In the genomic region with DNA sequence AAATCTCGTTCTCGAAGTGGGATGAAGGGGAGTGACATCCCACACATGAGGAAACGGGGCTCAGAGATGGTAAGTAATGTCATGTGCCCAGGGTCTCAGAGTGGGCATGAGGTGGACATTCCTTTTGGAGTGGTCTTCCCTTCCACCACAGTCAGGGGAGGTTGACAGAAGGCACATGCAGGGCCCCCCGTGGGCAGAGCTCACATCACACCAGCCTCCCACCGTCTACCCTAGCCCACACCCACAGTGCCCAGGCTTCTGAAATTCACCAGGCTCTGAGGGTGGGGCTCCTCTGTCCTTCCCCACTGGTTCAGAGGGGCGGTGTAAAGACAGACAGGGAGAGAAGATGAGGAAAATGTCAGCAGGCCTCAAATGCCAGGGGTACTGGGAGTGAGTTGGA, we compare ENCODE assay signal across 19 cellular contexts. TPM values are rescaled to one million over a fixed set of nuclear protein-coding genes. Genes with fewer than 3 reads are reported as not detected.
DNase-seq lines count a peak whose midpoint lies in the region; ATAC-seq and TF ChIP-seq lines count a peak whose summit lies in the region.
"Had no signal": no experiment of that assay in that cellular context is flagged by ENCODE, and none has a peak within 500 bp of the region (broad histone marks: within the 10 kb centered on the region; RNA-seq: fewer than 3 reads in every experiment).

No MANE protein-coding gene starts in this region.

- no peak for ATAC-seq in HG03097 (IDR thresholded peaks at IDR 0.05; ENCODE audit: low FRiP score, unreplicated experiment)
- ATAC-seq: natural killer cell treated with Interleukin-12 subunit alpha and Interleukin-12 subunit beta and Interleukin-15 and Interleukin-18, amount 100 ng/mL, for 72 hours had no signal

- no peak overlapping the region for H4K8ac ChIP-seq in neuronal stem cell (ENCODE audit: low read depth, low read length)

- intact Hi-C loops in adrenal gland (cut with DNase I) (no loop called here), dorsolateral prefrontal cortex (cut with DNase I) (no loop called here), thyroid gland (cut with DNase I) (no loop called here)

- H2BK5ac ChIP-seq in neuronal stem cell (ENCODE audit: low read length), result no peak overlapping the region

- no peaks in the 10 kb centered on the region for H3K36me3 ChIP-seq in adrenal gland (replicated peaks in 1 of 2)
- H3K36me3 ChIP-seq in neuronal stem cell (replicated peaks in 1 of 2; ENCODE audit: control insufficient read depth in 2 of 2, insufficient read depth in 2 of 2, low read length in 2 of 2), result no peaks in the 10 kb centered on the region
- no peaks in the 10 kb centered on the region for H3K36me3 ChIP-seq in thyroid gland
- H3K36me3 ChIP-seq: colonic mucosa, HAP-1 had no signal

- no peak overlapping the region for H2BK12ac ChIP-seq in neuronal stem cell (ENCODE audit: low read length)

- H3K79me1 ChIP-seq in neuronal stem cell (ENCODE audit: low read depth, low read length), result no peaks in the 10 kb centered on the region

- H2BK15ac ChIP-seq in neuronal stem cell (ENCODE audit: low read length), result no peak overlapping the region

- H3K27me3 ChIP-seq in adrenal gland (no peaks in the 10 kb centered on the region), dorsolateral prefrontal cortex (no peaks in the 10 kb centered on the region), neuronal stem cell (ENCODE audit: control insufficient read depth in 3 of 3, insufficient read depth in 3 of 3, low read depth in 1 of 3, low read length in 3 of 3) (no peaks in the 10 kb centered on the region), thyroid gland (no peaks in the 10 kb centered on the region)
- H3K27me3 ChIP-seq: colonic mucosa had no signal

- H3K4me1 ChIP-seq in adrenal gland (replicated peaks in 1 of 2) (peaks cover 0 to 4% of the 10 kb centered on the region in 2 donors), neuronal stem cell (ENCODE audit: control insufficient read depth in 2 of 2, insufficient read depth in 1 of 2, low read depth in 1 of 2, low read length in 2 of 2) (peaks cover 0 to 3% of the 10 kb centered on the region in 2 donors), thyroid gland (peaks cover 10 to 33% of the 10 kb centered on the region in 2 donors)
- H3K4me1 ChIP-seq: colonic mucosa, HAP-1 had no signal

- H3K4ac ChIP-seq in neuronal stem cell (ENCODE audit: low read length), result no peak overlapping the region

- H2AFZ ChIP-seq in neuronal stem cell (ENCODE audit: low read length), result no peak overlapping the region

- no peak overlapping the region for H3K4me3 ChIP-seq in adrenal gland
- no peak overlapping the region for H3K4me3 ChIP-seq in dorsolateral prefrontal cortex
- H3K4me3 ChIP-seq in neuronal stem cell (ENCODE audit: low read length in 2 of 2), result peak overlapping the region in 1 of 2 donors; percentile 2
- H3K4me3 ChIP-seq in thyroid gland (replicated peaks in 1 of 3), result no peak overlapping the region
- H3K4me3 ChIP-seq: colonic mucosa, HAP-1 had no signal

- TF ChIP-seq CTCF in adrenal gland (IDR thresholded peaks at IDR 0.05), result no peak
- no peak for TF ChIP-seq CTCF in dorsolateral prefrontal cortex (IDR thresholded peaks at IDR 0.05 in 54 of 56, conservative IDR thresholded peaks at IDR 0.05 in 2 of 56; ENCODE audit: low read depth in 1 of 56, partially characterized antibody in 56 of 56)
- no peak for TF ChIP-seq CTCF in thyroid gland (IDR thresholded peaks at IDR 0.05)

- H3K23ac ChIP-seq in neuronal stem cell (ENCODE audit: low read depth, low read length, poor library complexity), result no peak overlapping the region

- DNase-seq in adrenal gland (no peak), dorsolateral prefrontal cortex (no peak), neuronal stem cell (ENCODE audit: low spot score) (no peak), thyroid gland (no peak), DMS53 treated with DMSO at 0.1 percent for 48 hours (lab: John Stamatoyannopoulos, UW; ENCODE audit: unreplicated experiment) (no peak)
- no peak for DNase-seq in stimulated activated CD4-positive, alpha-beta T cell treated with anti-CD3 and anti-CD28 coated beads, Interleukin-2, amount 100 ng/mL, for 48 hours
- DNase-seq: activated CD4-positive, alpha-beta T cell treated with anti-CD3 and anti-CD28 coated beads, Interleukin-2, amount 50 U/mL, for 4 hours; activated CD4-positive, CD25-positive, alpha-beta regulatory T cell; activated naive CD8-positive, alpha-beta T cell treated with anti-CD3 and anti-CD28 coated beads, Interleukin-2, amount 10 ng/mL, durations not matched to agents 7 days and 5 days; colonic mucosa; kidney glomerular epithelial cell; NCI-H1436; NCI-H446; SIG-M5 had no signal

- no peak overlapping the region for H3K14ac ChIP-seq in neuronal stem cell (ENCODE audit: low read length)

- no peak overlapping the region for H3K4me2 ChIP-seq in neuronal stem cell (ENCODE audit: insufficient read depth, low read length, poor library complexity, severe bottlenecking)
- H3K4me2 ChIP-seq: KMS-11 had no signal

- H3K18ac ChIP-seq in neuronal stem cell (ENCODE audit: low read length), result peak overlapping the region; percentile 8

- 59 to 87% (median 76%) methylated on average over 6 of the region's 6 CpGs for WGBS in adrenal gland, 4 donors
- WGBS in neuronal stem cell (ENCODE audit: extremely low coverage in 2 of 2, insufficient read length in 2 of 2, insufficient replicate concordance in 1 of 2), 2 donors, result no CpG with 5 or more reads among the region's 6 CpGs
- WGBS in thyroid gland, 2 donors, result 83 to 86% methylated on average over 6 of the region's 6 CpGs

- H3K9ac ChIP-seq in neuronal stem cell (ENCODE audit: low read depth, low read length, poor library complexity), result no peak overlapping the region
- H3K9ac ChIP-seq: KMS-11 had no signal

- peak overlapping the region in 4 of 5 donors; percentile 19 to 73 (median 30) for H3K27ac ChIP-seq in adrenal gland
- H3K27ac ChIP-seq in dorsolateral prefrontal cortex, result peak overlapping the region in 32 of 59 donors; percentile 9 to 73 (median 51)
- no peak overlapping the region for H3K27ac ChIP-seq in neuronal stem cell (replicated peaks; ENCODE audit: low read length)
- H3K27ac ChIP-seq in thyroid gland, result peak overlapping the region; percentile 10 to 76 (median 67)
- H3K27ac ChIP-seq: colonic mucosa, KMS-11 had no signal

- no peak overlapping the region for H4K91ac ChIP-seq in neuronal stem cell (ENCODE audit: low read depth, low read length, poor library complexity)

- peak overlapping the region; percentile 2 for H2AK5ac ChIP-seq in neuronal stem cell (ENCODE audit: low read depth, low read length)

- no peak overlapping the region for H2BK120ac ChIP-seq in neuronal stem cell (ENCODE audit: low read depth, low read length)

- TF ChIP-seq POLR2A in adrenal gland (IDR thresholded peaks at IDR 0.05), result no peak
- TF ChIP-seq POLR2A in thyroid gland (IDR thresholded peaks at IDR 0.05), result no peak

- no peaks in the 10 kb centered on the region for H3K9me3 ChIP-seq in adrenal gland (replicated peaks in 1 of 3)
- no peaks in the 10 kb centered on the region for H3K9me3 ChIP-seq in neuronal stem cell (replicated peaks in 1 of 2; ENCODE audit: control insufficient read depth in 2 of 2, insufficient read depth in 1 of 2, low read depth in 1 of 2, low read length in 2 of 2)
- H3K9me3 ChIP-seq in thyroid gland, result no peaks in the 10 kb centered on the region
- H3K9me3 ChIP-seq: colonic mucosa, HAP-1 had no signal

RNA-seq across cellular contexts. Expression of a gene that starts 41.1 kb away (rescaled TPM):
- total RNA-seq in adrenal gland (100 to 1,000 TPM; 248 to 677 (median 477) TPM), dorsolateral prefrontal cortex (100 to 1,000 TPM in 10 of 120 experiments, 10 to 100 TPM in 110; 30.5 to 155 (median 57.5) TPM), thyroid gland (100 to 1,000 TPM; 424 to 772 (median 543) TPM)
- 100 to 1,000 TPM in 2 of 3 donors, 10 to 100 TPM in 1; 78.0 to 231 (median 147) TPM for polyA plus RNA-seq in adrenal gland
- polyA plus RNA-seq in neuronal stem cell (2013, experiment 1 of 2), result 15.2 TPM
- polyA plus RNA-seq in neuronal stem cell (2013, experiment 2 of 2), result 16.2 TPM
- total RNA-seq: natural killer cell treated with Interleukin-12 subunit alpha and Interleukin-12 subunit beta and Interleukin-15 and Interleukin-18, amount 100 ng/mL, for 72 hours; OCI-LY7 had no signal
